Comparison of ENCODE assay signal across 2 cellular contexts in genomic region chr10:121332353-121332752, GRCh38.
TF ChIP-seq lines count a peak whose summit lies in the region.

No MANE protein-coding gene starts in this region.

TF ChIP-seq in HepG2, 621 proteins besides CTCF, POLR2A, EP300 and RAD21:
- TF ChIP-seq ATF3 (CRISPR knock-in tag; IDR thresholded peaks at IDR 0.05) (no peak), CREB1 (IDR thresholded peaks at IDR 0.05) (peak; percentile 89), CREB1 (CRISPR knock-in tag; IDR thresholded peaks at IDR 0.05) (no peak), ZFP41 (CRISPR knock-in tag; IDR thresholded peaks at IDR 0.05; ENCODE audit: borderline replicate concordance) (no peak), NCOA2 (CRISPR knock-in tag; IDR thresholded peaks at IDR 0.05) (no peak)

TF ChIP-seq in H1, 55 proteins besides CTCF, POLR2A, EP300 and RAD21:
- TF ChIP-seq SIN3A (conservative IDR thresholded peaks at IDR 0.05 in 1 of 2, IDR thresholded peaks at IDR 0.05 in 1 of 2; ENCODE audit: low read depth in 1 of 2, low read length in 2 of 2) (no peak), KDM4A (IDR thresholded peaks at IDR 0.05; ENCODE audit: low read depth, low read length, severe bottlenecking) (no peak), RFX5 (IDR thresholded peaks at IDR 0.05; ENCODE audit: borderline replicate concordance, low read depth, low read length) (no peak), TAF7 (optimal IDR thresholded peaks at IDR 0.05; ENCODE audit: borderline replicate concordance, low read depth, low read length) (no peak), BRCA1 (IDR thresholded peaks at IDR 0.05; ENCODE audit: low read depth, low read length) (no peak), MAFK (IDR thresholded peaks at IDR 0.05; ENCODE audit: low read depth, low read length) (no peak), EZH2 (IDR thresholded peaks at IDR 0.05; ENCODE audit: low read depth, low read length, severe bottlenecking) (no peak), ASH2L (IDR thresholded peaks at IDR 0.05; ENCODE audit: low read length) (no peak), SIRT6 (IDR thresholded peaks at IDR 0.05; ENCODE audit: low read length) (no peak), ZNF274 (IDR thresholded peaks at IDR 0.05; ENCODE audit: borderline replicate concordance, extremely low read depth, low read length) (no peak), PHF8 (conservative IDR thresholded peaks at IDR 0.05; ENCODE audit: low read depth, low read length) (no peak), CHD1 (IDR thresholded peaks at IDR 0.05; ENCODE audit: low read depth, low read length) (no peak), YY1 (IDR thresholded peaks at IDR 0.05; ENCODE audit: low read depth, low read length) (no peak)
TF ChIP-seq in H1: peak in this region for 0.
